Comparison of ENCODE assay signal across 8 cellular contexts in genomic region chr13:41132512-41133152, GRCh38. TPM values are rescaled to one million over a fixed set of nuclear protein-coding genes. Genes with fewer than 3 reads are reported as not detected.
A peak's percentile ranks its signal among the peaks of the same experiment; 100 is the strongest.
DNase-seq lines count a peak whose midpoint lies in the region; ATAC-seq and TF ChIP-seq lines count a peak whose summit lies in the region.

Gene KBTBD6, minus strand, starts transcription at chr13:41132802. Its CDS starts 291 bp downstream, at chr13:41132511.

- H3K36me3 Mint-ChIP-seq in activated T-cell treated with anti-CD3 and anti-CD28 coated beads, Interleukin-2, amount 50 U/mL, for 72 hours (ENCODE audit: insufficient read depth in 2 of 2) = peaks cover 5 to 6% of the 10 kb centered on the region in 2 donors

- H3K4me1 Mint-ChIP-seq in activated T-cell treated with anti-CD3 and anti-CD28 coated beads, Interleukin-2, amount 50 U/mL, for 72 hours (ENCODE audit: low read depth) = peaks cover 44% of the 10 kb centered on the region

- TF ChIP-seq CTCF in KMS-11 (conservative IDR thresholded peaks at IDR 0.05; ENCODE audit: low read depth, low read length) (no peak), Panc1 (IDR thresholded peaks at IDR 0.05) (no peak)

- H3K9me3 ChIP-seq in Panc1 (ENCODE audit: control insufficient read depth, insufficient read depth, low read depth, low read length) (no peaks in the 10 kb centered on the region), mucosa of stomach (ENCODE audit: control insufficient read depth, low read length) (no peaks in the 10 kb centered on the region)

- no peaks in the 10 kb centered on the region for H3K27me3 Mint-ChIP-seq in activated T-cell treated with anti-CD3 and anti-CD28 coated beads, Interleukin-2, amount 50 U/mL, for 72 hours (ENCODE audit: low read depth)

- H3K27ac ChIP-seq in KMS-11 (no peak within 1 kb of the TSS; the same call in 1 of the 2 replicates), Panc1 (ENCODE audit: low read length) (peak within 1 kb of the TSS; percentile 89)

- CTCF ChIA-PET in Panc1 (lab: Charles Lee) = no interaction called here

- BruUV-seq in Panc1 (replicated peaks; lab: Mats Ljungman, UMichigan) = no TSS peak

- intact Hi-C loops in Panc1 (cut with micrococcal nuclease; ENCODE audit: unreplicated experiment) = no loop called here

- H3K27me3 ChIP-seq in KMS-11 (ENCODE audit: insufficient read depth, low read depth) (no peaks in the 10 kb centered on the region), Panc1 (ENCODE audit: control insufficient read depth, insufficient read depth, low read length) (no peaks in the 10 kb centered on the region), mucosa of stomach (ENCODE audit: control insufficient read depth, insufficient read depth, low read length) (no peaks in the 10 kb centered on the region)

- H3K4me3 Mint-ChIP-seq in activated T-cell treated with anti-CD3 and anti-CD28 coated beads, Interleukin-2, amount 50 U/mL, for 72 hours = peak within 1 kb of the TSS; percentile 90 to 98

- H3K79me2 ChIP-seq in KMS-11 (ENCODE audit: insufficient read depth, low read depth) = peaks cover 12% of the 10 kb centered on the region; the same call in 1 of the 2 replicates

- H3K4me2 ChIP-seq in KMS-11 = peak within 1 kb of the TSS; percentile 75

- H3K9me3 Mint-ChIP-seq in activated T-cell treated with anti-CD3 and anti-CD28 coated beads, Interleukin-2, amount 50 U/mL, for 72 hours = no peaks in the 10 kb centered on the region

- H3K4me1 ChIP-seq in KMS-11 (ENCODE audit: low read depth, poor library complexity, severe bottlenecking) (peaks cover 14% of the 10 kb centered on the region), Panc1 (ENCODE audit: control insufficient read depth, insufficient read depth, low read length) (peaks cover 19% of the 10 kb centered on the region), mucosa of stomach (ENCODE audit: control insufficient read depth, insufficient read depth, low read length) (peaks cover 5% of the 10 kb centered on the region)

- peak; percentile 98 for ATAC-seq in GM21786 (IDR thresholded peaks at IDR 0.05; ENCODE audit: unreplicated experiment)
- ATAC-seq in Panc1 = peak; percentile 98
- peak; percentile 96 to 97 for ATAC-seq in activated T-cell treated with anti-CD3 and anti-CD28 coated beads, Interleukin-2, amount 50 U/mL, for 72 hours (replicated peaks in 1 of 2)
- ATAC-seq in esophagus mucosa = peak; percentile 98

- peak; percentile 93 for DNase-seq in DMS79 treated with DMSO at 0.1 percent for 48 hours (lab: John Stamatoyannopoulos, UW)
- peak; percentile 90 for DNase-seq in Panc1 (ENCODE audit: low read depth, low spot score)
- peak; percentile 93 to 98 for DNase-seq in activated T-cell treated with anti-CD3 and anti-CD28 coated beads, Interleukin-2, amount 50 U/mL, for 72 hours
- DNase-seq in stimulated activated CD8-positive, alpha-beta memory T cell treated with anti-CD3 and anti-CD28 coated beads, Interleukin-4, amount 100 ng/mL, for 48 hours = peak; percentile 95

- in situ Hi-C loops in Panc1 (cut with HindIII; ENCODE audit: low pct_unique_long_range_greater_than_20kb, low sequenced_read_pairs) = no loop called here

- H3K9ac ChIP-seq in KMS-11 = peak within 1 kb of the TSS; percentile 56; the same call in 1 of the 2 replicates
- H3K9ac ChIP-seq in mucosa of stomach (ENCODE audit: low read length) = peak within 1 kb of the TSS; percentile 74

- H3K27ac Mint-ChIP-seq in activated T-cell treated with anti-CD3 and anti-CD28 coated beads, Interleukin-2, amount 50 U/mL, for 72 hours = peak within 1 kb of the TSS; percentile 99

- POLR2A ChIA-PET in Panc1 (lab: Charles Lee) = no interaction called here

- H3K4me3 ChIP-seq in KMS-11 (IDR thresholded peaks at IDR 0.05; ENCODE audit: insufficient read depth, low read depth, low read length) (no peak within 1 kb of the TSS), Panc1 (ENCODE audit: low read depth in 2 of 2, low read length in 2 of 2) (peak within 1 kb of the TSS; percentile 68 to 77), mucosa of stomach (ENCODE audit: low read length) (peak within 1 kb of the TSS; percentile 49)

- H2AFZ ChIP-seq in KMS-11 (ENCODE audit: low read depth) = peak within 1 kb of the TSS; percentile 63

- no peaks in the 10 kb centered on the region for H4K20me1 ChIP-seq in KMS-11 (ENCODE audit: insufficient read depth)

- no peaks in the 10 kb centered on the region for H3K36me3 ChIP-seq in KMS-11 (ENCODE audit: insufficient read depth)
- H3K36me3 ChIP-seq in Panc1 (ENCODE audit: control insufficient read depth, insufficient read depth, low read length) = no peaks in the 10 kb centered on the region; the same call in none of the 2 replicates
- H3K36me3 ChIP-seq in mucosa of stomach (ENCODE audit: control insufficient read depth, insufficient read depth, low read length) = no peaks in the 10 kb centered on the region

RNA-seq across cellular contexts. Expression of gene KBTBD6, which starts in this region (rescaled TPM):
- 7.9 TPM for total RNA-seq in Panc1 (2021; ENCODE audit: unreplicated experiment)
- 5.6 TPM for polyA plus RNA-seq in Panc1 (2012; ENCODE audit: insufficient read length)
- 1 to 10 TPM; 3.9 TPM for total RNA-seq in activated T-cell treated with anti-CD3 and anti-CD28 coated beads, Interleukin-2, amount 50 U/mL, for 72 hours
- 2.9 TPM for total RNA-seq in esophagus mucosa
